Comparison of ENCODE assay signal across 8 cellular contexts in genomic region chr12:117188961-117189724, GRCh38. TPM values are rescaled to one million over a fixed set of nuclear protein-coding genes. Genes with fewer than 3 reads are reported as not detected.
DNase-seq lines count a peak whose midpoint lies in the region; ATAC-seq, FAIRE-seq and TF ChIP-seq lines count a peak whose summit lies in the region.

No MANE protein-coding gene starts in this region.

- WGBS in adrenal gland, 4 donors, result 11 to 23% (median 19%) methylated on average over 16 to 25 of the region's 25 CpGs
- WGBS in right cardiac atrium, result 19% methylated on average over 25 of the region's 25 CpGs

- intact Hi-C loops in Right ventricle myocardium inferior (cut with DNase I) (no loop called here), cardiac septum (cut with DNase I) (no loop called here), adrenal gland (cut with DNase I) (no loop called here), right cardiac atrium (cut with DNase I) (no loop called here), posterior cingulate gyrus (cut with DNase I) (no loop called here)

- no peak for FAIRE-seq in H54 (lab: Jason Lieb, UNC)

- H3K27ac ChIP-seq in adrenal gland (peak overlapping the region; percentile 61 to 92 (median 84)), right cardiac atrium (ENCODE audit: low read length) (peak overlapping the region; percentile 68)

- DNase-seq in Right ventricle myocardium inferior (ENCODE audit: missing footprints) (no peak), cardiac septum (ENCODE audit: low spot score) (no peak), adrenal gland (peak; percentile 35 to 77 (median 59)), right cardiac atrium (no peak), posterior cingulate gyrus (peak in 7 of 10 donors; percentile 17 to 88 (median 24)), H54 (ENCODE audit: insufficient read length, low spot score) (no peak), NCI-H446 treated with DMSO at 0.1 percent for 48 hours (lab: John Stamatoyannopoulos, UW) (no peak), NCI-H524 (lab: John Stamatoyannopoulos, UW) (no peak)

- no peak for TF ChIP-seq CTCF in adrenal gland (IDR thresholded peaks at IDR 0.05)

- ATAC-seq in Right ventricle myocardium inferior, result peak; percentile 29
- ATAC-seq in right cardiac atrium, result peak; percentile 56 to 58

- H3K4me1 ChIP-seq in adrenal gland (replicated peaks in 1 of 2) (peaks cover 15 to 47% of the 10 kb centered on the region in 2 donors), right cardiac atrium (ENCODE audit: control insufficient read depth, insufficient read depth, low read length) (no peaks in the 10 kb centered on the region)

- peaks cover 0 to 17% of the 10 kb centered on the region in 2 donors for H3K36me3 ChIP-seq in adrenal gland (replicated peaks in 1 of 2)

- H3K4me3 ChIP-seq in adrenal gland, result peak overlapping the region; percentile 49 to 99 (median 68)
- peak overlapping the region; percentile 93 for H3K4me3 ChIP-seq in right cardiac atrium (ENCODE audit: low read length)

- peak; percentile 65 to 94 for TF ChIP-seq POLR2A in adrenal gland (IDR thresholded peaks at IDR 0.05)
- TF ChIP-seq POLR2A in H54 (IDR thresholded peaks at IDR 0.05; ENCODE audit: low read depth, low read length), result no peak

- H3K27me3 ChIP-seq in adrenal gland (no peaks in the 10 kb centered on the region), right cardiac atrium (ENCODE audit: control insufficient read depth, insufficient read depth) (no peaks in the 10 kb centered on the region)

- no peaks in the 10 kb centered on the region for H3K9me3 ChIP-seq in adrenal gland (replicated peaks in 1 of 3)
- no peaks in the 10 kb centered on the region for H3K9me3 ChIP-seq in right cardiac atrium (ENCODE audit: control insufficient read depth, low read length)

RNA-seq across cellular contexts. Expression of gene FBXO21, which starts 1.1 kb away (rescaled TPM):
- total RNA-seq in Right ventricle myocardium inferior (35.2 TPM), cardiac septum (51.9 TPM), adrenal gland (100 to 1,000 TPM in 6 of 8 donors, 10 to 100 TPM in 2; 74.5 to 309 (median 128) TPM), right cardiac atrium (10 to 100 TPM; 38.7 to 42.2 (median 39.3) TPM)
- polyA plus RNA-seq in adrenal gland (10 to 100 TPM; 22.8 to 54.7 (median 24.0) TPM), right cardiac atrium (13.3 TPM)

Comparison
In these comparisons a context has a peak if more than half of its experiments do, and no peak if none do; other contexts are left out.
1. DNase-seq: peak in adrenal gland (7 of 7) and posterior cingulate gyrus (7 of 10); none in Right ventricle myocardium inferior (single experiment), cardiac septum (single experiment), right cardiac atrium (0 of 3), H54 (single experiment), NCI-H446 treated with DMSO at 0.1 percent for 48 hours (single experiment) and NCI-H524 (0 of 2).